28 cellular contexts compared by ENCODE assay signal in the genomic region with DNA sequence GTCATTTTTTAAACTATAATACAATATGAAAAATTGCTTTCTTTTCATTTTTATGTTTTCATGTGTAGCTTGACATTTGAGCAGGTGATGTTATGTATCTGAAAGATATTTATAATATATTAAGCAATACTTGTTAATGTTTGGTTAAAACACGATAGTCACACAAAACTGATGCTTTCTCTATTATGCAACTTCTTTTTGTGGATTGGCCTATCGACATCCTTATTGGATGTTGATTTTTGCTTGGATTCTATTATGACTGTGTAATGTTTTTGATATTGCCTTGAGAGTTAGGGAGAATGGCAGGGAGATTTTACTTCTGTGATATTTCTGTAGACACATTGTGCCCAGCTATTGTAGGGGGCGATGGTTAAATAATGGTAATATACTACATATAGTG.
"Had no signal": no experiment of that assay in that cellular context is flagged by ENCODE, and none has a peak within 500 bp of the region (broad histone marks: within the 10 kb centered on the region; RNA-seq: fewer than 3 reads in every experiment).

No MANE protein-coding gene starts in this region.

- H3K27ac ChIP-seq: colonic mucosa, esophagus muscularis mucosa, heart right ventricle, left ventricle myocardium inferior, lower lobe of right lung, parathyroid adenoma, testis, tibial artery, upper lobe of left lung had no signal

- H3K27me3 Mint-ChIP-seq: central memory CD8-positive, alpha-beta T cell; dendritic cell treated with granulocyte-macrophage colony-stimulating factor and Interleukin-4, amounts not matched to agents 40 ng/mL and 50 ng/mL, for 4 days; progenitor cell of endocrine pancreas; stimulated activated memory B cell treated with anti-CD40 and anti-IgM and Interleukin-4, amounts not matched to agents 10 μg/mL and 1 μg/mL and 100 μg/mL, for 72 hours had no signal

- H3K9ac ChIP-seq: parathyroid adenoma had no signal

- H3K27me3 ChIP-seq: colonic mucosa, esophagus muscularis mucosa, heart right ventricle, testis, tibial artery, upper lobe of left lung had no signal

- H3K4me3 ChIP-seq: colonic mucosa, esophagus muscularis mucosa, heart right ventricle, left ventricle myocardium inferior, lower lobe of right lung, testis, tibial artery, upper lobe of left lung had no signal

- ATAC-seq: heart right ventricle; left cardiac atrium; lower lobe of right lung; natural killer cell; sciatic nerve; stimulated activated memory B cell treated with anti-CD40 and anti-IgM and Interleukin-4, amounts not matched to agents 10 μg/mL and 1 μg/mL and 100 μg/mL, for 72 hours; stimulated activated naive CD8-positive, alpha-beta T cell treated with anti-CD3 and anti-CD28 coated beads, Interleukin-15, Interleukin-2, amounts not matched to agents 100 U/mL and 50 U/mL, for 24 hours had no signal

- H3K9me3 ChIP-seq: colonic mucosa, esophagus muscularis mucosa, heart right ventricle, left ventricle myocardium inferior, lower lobe of right lung, testis, tibial artery, upper lobe of left lung had no signal

- H3K79me2 ChIP-seq: parathyroid adenoma had no signal

- H3K9me3 Mint-ChIP-seq: central memory CD8-positive, alpha-beta T cell; dendritic cell treated with granulocyte-macrophage colony-stimulating factor and Interleukin-4, amounts not matched to agents 40 ng/mL and 50 ng/mL, for 4 days; natural killer cell; stimulated activated memory B cell treated with anti-CD40 and anti-IgM and Interleukin-4, amounts not matched to agents 10 μg/mL and 1 μg/mL and 100 μg/mL, for 72 hours had no signal

- H3K4me3 Mint-ChIP-seq: central memory CD8-positive, alpha-beta T cell; dendritic cell treated with granulocyte-macrophage colony-stimulating factor and Interleukin-4, amounts not matched to agents 40 ng/mL and 50 ng/mL, for 4 days; natural killer cell; stimulated activated memory B cell treated with anti-CD40 and anti-IgM and Interleukin-4, amounts not matched to agents 10 μg/mL and 1 μg/mL and 100 μg/mL, for 72 hours had no signal

- H3K36me3 ChIP-seq: colonic mucosa, esophagus muscularis mucosa, heart right ventricle, left ventricle myocardium inferior, lower lobe of right lung, tibial artery, upper lobe of left lung had no signal

- H3K4me1 ChIP-seq: colonic mucosa, testis, tibial artery had no signal

- DNase-seq: colonic mucosa; effector CD8-positive, alpha-beta T cell; foreskin melanocyte; glutamatergic neuron; heart right ventricle; hippocampal formation; left cardiac atrium; left ventricle myocardium inferior; lower lobe of right lung; natural killer cell; occipital lobe; stimulated activated CD4-positive, alpha-beta T cell treated with anti-CD3 and anti-CD28 coated beads, Interleukin-2, amount 100 ng/mL, for 24 hours; stimulated activated CD4-positive, alpha-beta T cell treated with anti-CD3 and anti-CD28 coated beads, Interleukin-4, amount 100 ng/mL, for 24 hours; stimulated activated naive CD8-positive, alpha-beta T cell treated with anti-CD3 and anti-CD28 coated beads, Interleukin-15, Interleukin-2, amounts not matched to agents 100 U/mL and 50 U/mL, for 24 hours; substantia nigra; testis; tibial artery; upper lobe of left lung had no signal

- H3K27ac Mint-ChIP-seq: dendritic cell treated with granulocyte-macrophage colony-stimulating factor and Interleukin-4, amounts not matched to agents 40 ng/mL and 50 ng/mL, for 4 days; natural killer cell; progenitor cell of endocrine pancreas; stimulated activated memory B cell treated with anti-CD40 and anti-IgM and Interleukin-4, amounts not matched to agents 10 μg/mL and 1 μg/mL and 100 μg/mL, for 72 hours had no signal

- H2AFZ ChIP-seq: parathyroid adenoma had no signal

- H3K36me3 Mint-ChIP-seq: natural killer cell had no signal

- FAIRE-seq: endothelial cell of umbilical vein, keratinocyte, urothelium cell line had no signal
